Comparison of ENCODE assay signal across 16 cellular contexts in the genomic region with DNA sequence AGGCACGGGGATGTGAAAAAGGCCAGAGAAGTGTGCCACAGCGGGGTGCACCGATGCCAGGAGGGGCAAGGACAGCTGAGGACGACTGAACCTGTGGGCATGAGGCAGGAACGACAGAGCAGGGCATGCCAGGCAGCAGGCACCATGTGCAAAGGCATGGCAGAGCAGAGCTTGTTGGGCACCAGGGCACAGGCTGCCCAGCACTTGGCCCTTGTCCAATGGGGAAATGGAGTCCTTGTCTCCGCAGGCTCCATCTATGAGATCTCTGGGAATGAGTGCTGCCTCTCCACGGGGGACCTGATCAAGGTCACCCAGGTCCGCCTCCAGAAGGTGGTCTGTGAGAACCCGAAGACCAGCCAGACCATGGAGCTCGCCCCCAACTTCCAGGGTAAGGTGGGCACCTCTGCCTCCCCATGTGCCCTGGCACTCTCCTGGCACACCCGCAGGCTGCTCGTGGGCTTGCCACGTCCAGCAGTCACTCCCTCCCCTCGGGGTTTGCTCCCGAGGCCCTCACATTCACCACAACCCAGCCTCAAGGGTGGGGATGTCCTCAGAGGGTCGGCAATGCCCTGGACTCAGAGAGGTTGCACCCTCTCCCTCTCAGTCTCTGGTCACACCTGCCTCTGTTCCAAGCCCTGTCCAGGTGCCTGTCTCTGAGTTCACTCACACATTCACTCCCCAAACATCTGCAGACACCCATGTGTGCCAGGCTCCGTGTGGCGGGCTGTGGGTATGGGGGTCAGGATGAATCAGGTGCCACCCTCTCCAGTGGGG. TPM values are rescaled to one million over a fixed set of nuclear protein-coding genes. Genes with fewer than 3 reads are reported as not detected.
A peak's percentile ranks its signal among the peaks of the same experiment; 100 is the strongest.
DNase-seq lines count a peak whose midpoint lies in the region; ATAC-seq and TF ChIP-seq lines count a peak whose summit lies in the region.
"Had no signal": no experiment of that assay in that cellular context is flagged by ENCODE, and none has a peak within 500 bp of the region (broad histone marks: within the 10 kb centered on the region; RNA-seq: fewer than 3 reads in every experiment).

No MANE protein-coding gene starts in this region.

- H3K27ac ChIP-seq in upper lobe of right lung = no peak overlapping the region

- H3K27ac Mint-ChIP-seq in activated naive CD4-positive, alpha-beta T cell treated with anti-CD3 and anti-CD28 coated beads, Interleukin-2, amount 10 ng/mL, durations not matched to agents 7 days and 5 days = peak overlapping the region; percentile 77
- H3K27ac Mint-ChIP-seq in activated naive CD4-positive, alpha-beta T cell treated with anti-CD3 and anti-CD28 coated beads, Interleukin-2, amount 50 U/mL, for 72 hours = peak overlapping the region in 1 of 2 donors; percentile 90
- H3K27ac Mint-ChIP-seq in T-helper 17 cell = peak overlapping the region; percentile 91
- H3K27ac Mint-ChIP-seq in endothelial cell (ENCODE audit: unreplicated experiment) = no peak overlapping the region

- no peak for DNase-seq in activated naive CD4-positive, alpha-beta T cell treated with anti-CD3 and anti-CD28 coated beads, Interleukin-2, amount 10 ng/mL, durations not matched to agents 7 days and 5 days
- no peak for DNase-seq in activated naive CD4-positive, alpha-beta T cell treated with anti-CD3 and anti-CD28 coated beads, Interleukin-2, amount 50 U/mL, for 72 hours (ENCODE audit: low spot score in 2 of 2)
- DNase-seq in T-helper 17 cell (no peak), mesenteric fat pad (ENCODE audit: low spot score) (peak; percentile 76), upper lobe of right lung (peak; percentile 49), endothelial cell (ENCODE audit: low spot score) (no peak), HuH-7 (ENCODE audit: low spot score) (no peak)
- DNase-seq in effector CD4-positive, alpha-beta T cell = no peak
- DNase-seq: activated CD8-positive, alpha-beta memory T cell treated with anti-CD3 and anti-CD28 coated beads for 24 hours; activated naive CD4-positive, alpha-beta T cell treated with anti-CD3 and anti-CD28 coated beads, Interleukin-2, amount 50 U/mL, for 16 hours; left ventricle myocardium superior; NCI-H1105; T-helper 9 cell had no signal

- no peaks in the 10 kb centered on the region for H3K9me3 Mint-ChIP-seq in activated naive CD4-positive, alpha-beta T cell treated with anti-CD3 and anti-CD28 coated beads, Interleukin-2, amount 10 ng/mL, durations not matched to agents 7 days and 5 days
- H3K9me3 Mint-ChIP-seq in activated naive CD4-positive, alpha-beta T cell treated with anti-CD3 and anti-CD28 coated beads, Interleukin-2, amount 50 U/mL, for 72 hours = no peaks in the 10 kb centered on the region
- H3K9me3 Mint-ChIP-seq in endothelial cell (ENCODE audit: unreplicated experiment) = no peaks in the 10 kb centered on the region

- no peak for TF ChIP-seq CTCF in upper lobe of right lung (IDR thresholded peaks at IDR 0.05)
- TF ChIP-seq CTCF in endothelial cell (IDR thresholded peaks at IDR 0.05; ENCODE audit: unreplicated experiment) = no peak

- peaks cover 38% of the 10 kb centered on the region for H3K36me3 Mint-ChIP-seq in activated naive CD4-positive, alpha-beta T cell treated with anti-CD3 and anti-CD28 coated beads, Interleukin-2, amount 10 ng/mL, durations not matched to agents 7 days and 5 days
- H3K36me3 Mint-ChIP-seq in activated naive CD4-positive, alpha-beta T cell treated with anti-CD3 and anti-CD28 coated beads, Interleukin-2, amount 50 U/mL, for 72 hours = peaks cover 8 to 9% of the 10 kb centered on the region in 2 donors
- H3K36me3 Mint-ChIP-seq in T-helper 17 cell (ENCODE audit: low read depth) (peaks cover 15% of the 10 kb centered on the region), endothelial cell (ENCODE audit: low read depth, unreplicated experiment) (peaks cover 4% of the 10 kb centered on the region)

- peaks cover 58% of the 10 kb centered on the region for H3K4me1 Mint-ChIP-seq in activated naive CD4-positive, alpha-beta T cell treated with anti-CD3 and anti-CD28 coated beads, Interleukin-2, amount 10 ng/mL, durations not matched to agents 7 days and 5 days
- H3K4me1 Mint-ChIP-seq in T-helper 17 cell = peaks cover 36% of the 10 kb centered on the region
- peaks cover 12% of the 10 kb centered on the region for H3K4me1 Mint-ChIP-seq in endothelial cell (ENCODE audit: unreplicated experiment)

- no peak for ATAC-seq in activated naive CD4-positive, alpha-beta T cell treated with anti-CD3 and anti-CD28 coated beads, Interleukin-2, amount 50 U/mL, for 72 hours
- no peak for ATAC-seq in T-helper 17 cell
- no peak for ATAC-seq in upper lobe of right lung
- ATAC-seq: left ventricle myocardium superior had no signal

- no peaks in the 10 kb centered on the region for H3K9me3 ChIP-seq in T-helper 17 cell (ENCODE audit: control insufficient read depth, low read length, poor library complexity, severe bottlenecking)
- no peaks in the 10 kb centered on the region for H3K9me3 ChIP-seq in upper lobe of right lung
- H3K9me3 ChIP-seq: esophagus muscularis mucosa had no signal

- intact Hi-C loops in upper lobe of right lung (cut with DNase I) = no loop called here

- peaks cover 9% of the 10 kb centered on the region for H3K36me3 ChIP-seq in upper lobe of right lung

- H3K4me3 Mint-ChIP-seq in activated naive CD4-positive, alpha-beta T cell treated with anti-CD3 and anti-CD28 coated beads, Interleukin-2, amount 10 ng/mL, durations not matched to agents 7 days and 5 days = no peak overlapping the region
- H3K4me3 Mint-ChIP-seq in T-helper 17 cell (peak overlapping the region; percentile 62), endothelial cell (ENCODE audit: unreplicated experiment) (no peak overlapping the region)

- H3K27me3 Mint-ChIP-seq in activated naive CD4-positive, alpha-beta T cell treated with anti-CD3 and anti-CD28 coated beads, Interleukin-2, amount 10 ng/mL, durations not matched to agents 7 days and 5 days = no peaks in the 10 kb centered on the region
- no peaks in the 10 kb centered on the region for H3K27me3 Mint-ChIP-seq in T-helper 17 cell
- peaks cover 1% of the 10 kb centered on the region for H3K27me3 Mint-ChIP-seq in endothelial cell (ENCODE audit: unreplicated experiment)

- no peaks in the 10 kb centered on the region for H3K27me3 ChIP-seq in upper lobe of right lung

- peaks cover 6% of the 10 kb centered on the region for H3K4me1 ChIP-seq in upper lobe of right lung

- CTCF ChIA-PET in activated naive CD4-positive, alpha-beta T cell treated with anti-CD3 and anti-CD28 coated beads, Interleukin-2, amount 10 ng/mL, durations not matched to agents 7 days and 5 days (lab: Charles Lee) = interaction anchor here (1.3 kb wide), 1 partner anchor 18 kb away, joined by 3 read pairs; no protein-coding TSS in a partner anchor

- H3K4me3 ChIP-seq in upper lobe of right lung = no peak overlapping the region
- H3K4me3 ChIP-seq: esophagus muscularis mucosa had no signal

RNA-seq across cellular contexts. Expression of gene THEMIS2, which starts 4.2 kb away (rescaled TPM):
- total RNA-seq in activated naive CD4-positive, alpha-beta T cell treated with anti-CD3 and anti-CD28 coated beads, Interleukin-2, amount 50 U/mL, for 72 hours = 10 to 100 TPM; 27.3 to 34.6 TPM
- 10 to 100 TPM; 33.6 to 72.0 TPM for total RNA-seq in T-helper 17 cell
- total RNA-seq in mesenteric fat pad = 64.9 TPM
- 89.6 TPM for total RNA-seq in upper lobe of right lung
- 9.6 TPM for total RNA-seq in endothelial cell (ENCODE audit: unreplicated experiment)
- total RNA-seq: HT1080 had no signal

RNA-seq across cellular contexts. Expression of gene RPA2, which starts 37.8 kb away (rescaled TPM):
- 10 to 100 TPM; 69.4 to 88.2 TPM for total RNA-seq in activated naive CD4-positive, alpha-beta T cell treated with anti-CD3 and anti-CD28 coated beads, Interleukin-2, amount 50 U/mL, for 72 hours
- total RNA-seq in T-helper 17 cell (10 to 100 TPM; 21.3 to 33.3 TPM), mesenteric fat pad (31.6 TPM), upper lobe of right lung (22.4 TPM), endothelial cell (ENCODE audit: unreplicated experiment) (34.6 TPM)

RNA-seq across cellular contexts. Expression of gene PPP1R8, which starts 45.9 kb away (rescaled TPM):
- 10 to 100 TPM; 28.3 to 52.0 TPM for total RNA-seq in activated naive CD4-positive, alpha-beta T cell treated with anti-CD3 and anti-CD28 coated beads, Interleukin-2, amount 50 U/mL, for 72 hours
- total RNA-seq in T-helper 17 cell (10 to 100 TPM; 19.6 to 21.4 TPM), mesenteric fat pad (35.3 TPM), upper lobe of right lung (33.0 TPM), endothelial cell (ENCODE audit: unreplicated experiment) (46.9 TPM)

RNA-seq across cellular contexts. Expression of gene SMPDL3B, which starts 58.3 kb away (rescaled TPM):
- total RNA-seq in activated naive CD4-positive, alpha-beta T cell treated with anti-CD3 and anti-CD28 coated beads, Interleukin-2, amount 50 U/mL, for 72 hours = 1 to 10 TPM in 1 of 2 donors, under 1 TPM in 1; 0.43 to 1.3 TPM
- total RNA-seq in T-helper 17 cell = not detected
- not detected for total RNA-seq in mesenteric fat pad
- 29.1 TPM for total RNA-seq in upper lobe of right lung
- total RNA-seq in endothelial cell (ENCODE audit: unreplicated experiment) = 3.3 TPM
- total RNA-seq: left ventricle myocardium superior, RPMI7951 had no signal

Comparison
In these comparisons a context has a peak if more than half of its experiments do, and no peak if none do; other contexts are left out.
1. DNase-seq: peak in mesenteric fat pad (single experiment) and upper lobe of right lung (single experiment); none in activated naive CD4-positive, alpha-beta T cell treated with anti-CD3 and anti-CD28 coated beads, Interleukin-2, amount 10 ng/mL, durations not matched to agents 7 days and 5 days (single experiment), activated naive CD4-positive, alpha-beta T cell treated with anti-CD3 and anti-CD28 coated beads, Interleukin-2, amount 50 U/mL, for 72 hours (0 of 2), T-helper 17 cell (0 of 3), endothelial cell (single experiment), HuH-7 (single experiment) and effector CD4-positive, alpha-beta T cell (single experiment).